8 cellular contexts compared by ENCODE assay signal in the genomic region with DNA sequence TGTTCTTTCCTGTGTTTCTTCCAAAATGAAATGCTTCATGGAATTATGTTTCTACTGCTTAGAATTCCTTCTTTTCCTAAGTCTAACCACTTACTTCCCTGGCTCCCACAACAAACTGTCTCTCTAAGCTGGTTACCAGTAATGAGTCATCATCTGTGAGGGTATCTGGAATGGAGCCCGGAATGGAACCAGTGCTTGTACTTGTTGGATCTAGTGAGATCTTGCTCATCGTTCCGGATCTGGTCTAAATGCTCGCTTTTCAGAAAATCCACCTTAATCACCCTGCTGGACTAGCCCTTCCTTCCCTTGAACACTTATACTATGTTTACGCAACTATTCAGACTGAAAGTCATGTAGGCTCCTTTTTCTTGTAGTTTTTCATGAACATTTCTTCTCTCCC.
DNase-seq lines count a peak whose midpoint lies in the region; ATAC-seq and TF ChIP-seq lines count a peak whose summit lies in the region.

No MANE protein-coding gene starts in this region.

- ATAC-seq in GM18873 (IDR thresholded peaks at IDR 0.05; ENCODE audit: low FRiP score, unreplicated experiment): no peak
- ATAC-seq in HG03159 (IDR thresholded peaks at IDR 0.05; ENCODE audit: unreplicated experiment): no peak

- TF ChIP-seq CTCF in AG09309 (IDR thresholded peaks at IDR 0.05; ENCODE audit: control insufficient read depth, insufficient read depth, low read depth, low read length, missing control alignments) (no peak), cardiac fibroblast (IDR thresholded peaks at IDR 0.05; ENCODE audit: low read depth, low read length) (no peak)

- peak; percentile 98 for DNase-seq in AG09309 (ENCODE audit: low read depth)
- peak; percentile 41 for DNase-seq in LoVo (ENCODE audit: low spot score)
- peak; percentile 96 to 97 for DNase-seq in cardiac fibroblast (ENCODE audit: low read depth in 2 of 2)
- DNase-seq in medulla oblongata (ENCODE audit: extremely low spot score): peak; percentile 77
- DNase-seq in UCSD-AML1 (lab: John Stamatoyannopoulos, UW; ENCODE audit: unreplicated experiment): no peak
- no peak for DNase-seq in stimulated activated CD8-positive, alpha-beta memory T cell treated with anti-CD3 and anti-CD28 coated beads, Interleukin-4, amount 100 ng/mL, for 48 hours

- H3K4me3 ChIP-seq in AG09309 (ENCODE audit: control insufficient read depth, low read depth, low read length): no peak overlapping the region
- H3K4me3 ChIP-seq in cardiac fibroblast (replicated peaks in 1 of 2; ENCODE audit: low read depth in 2 of 2, low read length in 2 of 2): no peak overlapping the region

Comparison
In these comparisons a context has a peak if more than half of its experiments do, and no peak if none do; other contexts are left out.
1. DNase-seq: peak in AG09309 (single experiment), LoVo (single experiment), cardiac fibroblast (2 of 2) and medulla oblongata (single experiment); none in UCSD-AML1 (single experiment) and stimulated activated CD8-positive, alpha-beta memory T cell treated with anti-CD3 and anti-CD28 coated beads, Interleukin-4, amount 100 ng/mL, for 48 hours (single experiment).